ENCODE assay signal across 33 cellular contexts in the genomic region with DNA sequence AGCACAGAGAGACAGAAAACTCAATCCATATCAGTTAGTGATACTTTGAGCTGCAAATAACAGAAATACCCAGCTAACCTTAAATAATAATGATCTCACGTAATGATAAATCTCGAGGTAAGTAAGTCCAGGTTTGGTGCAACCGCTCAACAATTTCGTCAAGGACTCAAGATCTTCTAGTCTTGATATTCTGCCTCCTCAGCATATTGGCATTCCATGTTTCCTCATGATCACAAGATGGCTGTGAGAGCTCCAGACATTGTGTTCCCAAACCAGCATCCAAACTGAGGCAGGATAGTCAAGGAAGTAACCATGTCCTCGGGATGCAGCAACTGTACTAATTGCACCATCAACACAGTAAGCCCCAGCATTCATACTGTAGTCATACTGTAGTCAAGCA.
"Had no signal": no experiment of that assay in that cellular context is flagged by ENCODE, and none has a peak within 500 bp of the region (broad histone marks: within the 10 kb centered on the region; RNA-seq: fewer than 3 reads in every experiment).

No MANE protein-coding gene starts in this region.

- H3K36me3 Mint-ChIP-seq: naive B cell; stimulated activated memory B cell treated with anti-CD40 and anti-IgM and Interleukin-4, amounts not matched to agents 10 μg/mL and 1 μg/mL and 100 μg/mL, for 72 hours; type B pancreatic cell had no signal

- H3K4me2 ChIP-seq: smooth muscle cell had no signal

- H3K79me2 ChIP-seq: parathyroid adenoma had no signal

- H3K27ac Mint-ChIP-seq: naive B cell; naive thymus-derived CD8-positive, alpha-beta T cell; natural killer cell treated with Interleukin-12 subunit alpha and Interleukin-12 subunit beta and Interleukin-15 and Interleukin-18, amount 100 ng/mL, for 72 hours; nephron progenitor cell; progenitor cell of endocrine pancreas; stimulated activated memory B cell treated with anti-CD40 and anti-IgM and Interleukin-4, amounts not matched to agents 10 μg/mL and 1 μg/mL and 100 μg/mL, for 72 hours; stimulated activated naive CD8-positive, alpha-beta T cell treated with anti-CD3 and anti-CD28 coated beads, Interleukin-15, amount 100 ng/mL, for 72 hours; type B pancreatic cell had no signal

- H3K27ac ChIP-seq: ovary, parathyroid adenoma, psoas muscle, skin epidermis, spleen, suprapubic skin, testis, tibial artery, transverse colon, upper lobe of right lung, vagina had no signal

- H3K9me3 Mint-ChIP-seq: naive B cell; natural killer cell treated with Interleukin-12 subunit alpha and Interleukin-12 subunit beta and Interleukin-15 and Interleukin-18, amount 100 ng/mL, for 72 hours; nephron progenitor cell; neural crest cell; stimulated activated memory B cell treated with anti-CD40 and anti-IgM and Interleukin-4, amounts not matched to agents 10 μg/mL and 1 μg/mL and 100 μg/mL, for 72 hours; stimulated activated naive CD8-positive, alpha-beta T cell treated with anti-CD3 and anti-CD28 coated beads, Interleukin-15, amount 100 ng/mL, for 72 hours had no signal

- H3K4me1 ChIP-seq: upper lobe of right lung had no signal

- H3K4me3 Mint-ChIP-seq: naive thymus-derived CD8-positive, alpha-beta T cell; natural killer cell treated with Interleukin-12 subunit alpha and Interleukin-12 subunit beta and Interleukin-15 and Interleukin-18, amount 100 ng/mL, for 72 hours; nephron progenitor cell; neural crest cell; stimulated activated memory B cell treated with anti-CD40 and anti-IgM and Interleukin-4, amounts not matched to agents 10 μg/mL and 1 μg/mL and 100 μg/mL, for 72 hours; stimulated activated naive CD8-positive, alpha-beta T cell treated with anti-CD3 and anti-CD28 coated beads, Interleukin-15, amount 100 ng/mL, for 72 hours; type B pancreatic cell had no signal

- H3K4me3 ChIP-seq: ovary, psoas muscle, skin epidermis, smooth muscle cell, spleen, suprapubic skin, testis, tibial artery, transverse colon, upper lobe of right lung, vagina had no signal

- H2AFZ ChIP-seq: parathyroid adenoma had no signal

- ATAC-seq: naive thymus-derived CD8-positive, alpha-beta T cell; natural killer cell treated with Interleukin-12 subunit alpha and Interleukin-12 subunit beta and Interleukin-15 and Interleukin-18, amount 100 ng/mL, for 72 hours; psoas muscle; right cardiac atrium; sciatic nerve; stimulated activated memory B cell treated with anti-CD40 and anti-IgM and Interleukin-4, amounts not matched to agents 10 μg/mL and 1 μg/mL and 100 μg/mL, for 72 hours; stimulated activated naive CD8-positive, alpha-beta T cell treated with anti-CD3 and anti-CD28 coated beads, Interleukin-15, amount 100 ng/mL, for 72 hours; stimulated activated naive CD8-positive, alpha-beta T cell treated with anti-CD3 and anti-CD28 coated beads, Interleukin-15, Interleukin-2, amounts not matched to agents 100 U/mL and 50 U/mL, for 24 hours; upper lobe of right lung had no signal

- DNase-seq: naive B cell; naive thymus-derived CD8-positive, alpha-beta T cell; nephron progenitor cell; occipital lobe; ovary; posterior cingulate gyrus; psoas muscle; right cardiac atrium; spleen; stimulated activated CD4-positive, alpha-beta T cell treated with anti-CD3 and anti-CD28 coated beads, Interleukin-12 subunit alpha, Interleukin-12 subunit beta, amount 100 ng/mL, for 4 hours; stimulated activated CD4-positive, alpha-beta T cell treated with anti-CD3 and anti-CD28 coated beads, Interleukin-1b, Interleukin-23, amount 100 ng/mL, for 48 hours; stimulated activated CD4-positive, alpha-beta T cell treated with anti-CD3 and anti-CD28 coated beads, Interleukin-4, amount 100 ng/mL, for 1 hour; stimulated activated CD4-positive, alpha-beta T cell treated with anti-CD3 and anti-CD28 coated beads, Interleukin-4, amount 100 ng/mL, for 4 hours; stimulated activated CD8-positive, alpha-beta memory T cell treated with anti-CD3 and anti-CD28 coated beads, Interleukin-4, amount 100 ng/mL, for 48 hours; stimulated activated naive CD4-positive, alpha-beta T cell; stimulated activated naive CD8-positive, alpha-beta T cell treated with anti-CD3 and anti-CD28 coated beads, Interleukin-15, amount 100 ng/mL, for 72 hours; stimulated activated naive CD8-positive, alpha-beta T cell treated with anti-CD3 and anti-CD28 coated beads, Interleukin-15, Interleukin-2, amounts not matched to agents 100 U/mL and 50 U/mL, for 24 hours; substantia nigra; testis; tibial artery; transverse colon; upper lobe of right lung had no signal

- H3K9ac ChIP-seq: parathyroid adenoma had no signal

- H3K27me3 ChIP-seq: ovary, suprapubic skin, testis, tibial artery, vagina had no signal

- H3K36me3 ChIP-seq: ovary, spleen, suprapubic skin, tibial artery, transverse colon, upper lobe of right lung, vagina had no signal

- H3K9me3 ChIP-seq: ovary, psoas muscle, spleen, suprapubic skin, testis, tibial artery, transverse colon, upper lobe of right lung, vagina had no signal
